ENCODE assay signal across 20 cellular contexts in genomic region chr6:116403205-116403604, GRCh38. TPM values are rescaled to one million over a fixed set of nuclear protein-coding genes. Genes with fewer than 3 reads are reported as not detected.
A peak's percentile ranks its signal among the peaks of the same experiment; 100 is the strongest.
DNase-seq lines count a peak whose midpoint lies in the region; ATAC-seq, FAIRE-seq and TF ChIP-seq lines count a peak whose summit lies in the region.
"Had no signal": no experiment of that assay in that cellular context is flagged by ENCODE, and none has a peak within 500 bp of the region (broad histone marks: within the 10 kb centered on the region; RNA-seq: fewer than 3 reads in every experiment).

No MANE protein-coding gene starts in this region.

- no peak overlapping the region for H2AK9ac ChIP-seq in IMR-90 (replicated peaks; ENCODE audit: low read depth, low read length, poor library complexity)

- H4K5ac ChIP-seq in IMR-90 (ENCODE audit: low read depth, low read length): no peak overlapping the region

- H2AFZ ChIP-seq in IMR-90 (replicated peaks; ENCODE audit: low read length, poor library complexity): no peak overlapping the region
- H2AFZ ChIP-seq: GM23248 had no signal

- dilution Hi-C loops in IMR-90 (cut with HindIII; ENCODE audit: low sequenced_read_pairs, unreplicated experiment): no loop called here

- no peak overlapping the region; the same call in 1 of the 2 replicates for H3K4ac ChIP-seq in IMR-90 (ENCODE audit: low read depth, low read length)

- 0 out of 2 replicates have a peak overlapping the region, but pooled peaks have one; percentile 11 for H2BK120ac ChIP-seq in IMR-90 (ENCODE audit: low read depth, low read length)

- H3K4me3 Mint-ChIP-seq in WTC11 (no peak overlapping the region), T-helper 17 cell (no peak overlapping the region)
- H3K4me3 Mint-ChIP-seq: CD4-positive, CD25-positive, alpha-beta regulatory T cell; CD8-positive, alpha-beta memory T cell had no signal

- CTCF ChIA-PET in IMR-90 (lab: Yijun Ruan, JAX) (interaction anchor here (2.3 kb wide), 1 partner anchor 115 kb away, joined by 13 read pairs; no protein-coding TSS in a partner anchor), WTC11 (lab: Charles Lee) (interaction anchor here (2.6 kb wide), 1 partner anchor 9 kb away, joined by 10 read pairs; no protein-coding TSS in a partner anchor)

- H3K9ac ChIP-seq in IMR-90 (ENCODE audit: low read depth, low read length): no peak overlapping the region
- H3K9ac ChIP-seq: GM23248 had no signal

- no peak overlapping the region for H3K14ac ChIP-seq in IMR-90 (replicated peaks; ENCODE audit: low read depth, low read length)

- H2AK5ac ChIP-seq in IMR-90 (ENCODE audit: low read depth, low read length): peak overlapping the region; percentile 31; the same call in 1 of the 2 replicates

- H3K9me3 ChIP-seq in IMR-90 (ENCODE audit: control insufficient read depth, insufficient read depth, low read length): no peaks in the 10 kb centered on the region
- H3K9me3 ChIP-seq in T-helper 17 cell (ENCODE audit: control insufficient read depth, low read length, poor library complexity, severe bottlenecking): no peaks in the 10 kb centered on the region
- H3K9me3 ChIP-seq: BE2C, HAP-1 had no signal

- POLR2A ChIA-PET in IMR-90 (lab: Charles Lee; ENCODE audit: unreplicated experiment): no interaction called here
- POLR2A ChIA-PET in WTC11 (lab: Charles Lee): no interaction called here

- ATAC-seq in IMR-90 (ENCODE audit: low read depth) (no peak), WTC11 (no peak), HG03457 (IDR thresholded peaks at IDR 0.05; ENCODE audit: unreplicated experiment) (no peak), T-helper 17 cell (no peak)
- ATAC-seq: GM12878 had no signal

- peaks cover 30 to 58% of the 10 kb centered on the region in 2 experiments for H3K79me1 ChIP-seq in IMR-90 (ENCODE audit: low read depth in 1 of 2, low read length in 2 of 2)

- H3K36me3 Mint-ChIP-seq in WTC11: peaks cover 10% of the 10 kb centered on the region; the same call in 1 of the 2 replicates
- H3K36me3 Mint-ChIP-seq in T-helper 17 cell (ENCODE audit: low read depth): peaks cover 2% of the 10 kb centered on the region
- H3K36me3 Mint-ChIP-seq: CD4-positive, CD25-positive, alpha-beta regulatory T cell had no signal

- no peak for TF ChIP-seq RAD21 in IMR-90 (IDR thresholded peaks at IDR 0.05; ENCODE audit: low read length)

- no peaks in the 10 kb centered on the region for H3K27me3 ChIP-seq in IMR-90 (ENCODE audit: control insufficient read depth, insufficient read depth, low read length)
- H3K27me3 ChIP-seq: BE2C had no signal

- no TSS peak for BruUV-seq in IMR-90 (replicated peaks; lab: Mats Ljungman, UMichigan)

- no peak overlapping the region for H3K18ac ChIP-seq in IMR-90 (ENCODE audit: low read depth, low read length)

- peak overlapping the region; percentile 9 for H2BK5ac ChIP-seq in IMR-90 (ENCODE audit: low read depth, low read length, poor library complexity, severe bottlenecking)

- H3K27ac Mint-ChIP-seq in WTC11 (no peak overlapping the region), T-helper 17 cell (no peak overlapping the region)
- H3K27ac Mint-ChIP-seq: CD4-positive, CD25-positive, alpha-beta regulatory T cell; CD8-positive, alpha-beta memory T cell had no signal

- no peak for DNase-seq in IMR-90
- no peak for DNase-seq in WTC11 (ENCODE audit: low spot score)
- no peak for DNase-seq in frontal cortex (ENCODE audit: low spot score in 2 of 2)
- no peak for DNase-seq in T-helper 17 cell
- no peak for DNase-seq in T-helper 2 cell
- no peak for DNase-seq in 8988T
- DNase-seq: ACHN; BE2C; C1 segment of cervical spinal cord; CD4-positive, CD25-positive, alpha-beta regulatory T cell; CD8-positive, alpha-beta memory T cell; COR-L47; GM23248; KBM-7 had no signal

- peaks cover 3% of the 10 kb centered on the region; the same call in 1 of the 2 replicates for H4K20me1 ChIP-seq in IMR-90 (ENCODE audit: insufficient read depth, low read length)

- no peak overlapping the region for H2BK20ac ChIP-seq in IMR-90 (ENCODE audit: low read depth, low read length)

- H3K27me3 Mint-ChIP-seq in WTC11 (ENCODE audit: low read depth) (no peaks in the 10 kb centered on the region), T-helper 17 cell (peaks cover 4% of the 10 kb centered on the region)

- H3K4me3 ChIP-seq in IMR-90 (ENCODE audit: insufficient read depth, low read depth, low read length): no peak overlapping the region
- H3K4me3 ChIP-seq: GM12878, GM23248, HAP-1 had no signal

- H4K8ac ChIP-seq in IMR-90 (ENCODE audit: low read depth in 2 of 2, low read length in 2 of 2): no peak overlapping the region

- peaks cover 22% of the 10 kb centered on the region for H3K4me1 ChIP-seq in IMR-90 (ENCODE audit: control insufficient read depth, insufficient read depth, low read length)
- H3K4me1 ChIP-seq: BE2C had no signal

- peaks cover 57% of the 10 kb centered on the region for H3K4me1 Mint-ChIP-seq in WTC11
- H3K4me1 Mint-ChIP-seq in T-helper 17 cell: peaks cover 12% of the 10 kb centered on the region

- peaks cover 18% of the 10 kb centered on the region for H3K9me1 ChIP-seq in IMR-90 (ENCODE audit: insufficient read depth, low read length)

- no peak overlapping the region for H3K56ac ChIP-seq in IMR-90 (ENCODE audit: extremely low read depth, insufficient read depth, low read length)

- H3K36me3 ChIP-seq in IMR-90 (ENCODE audit: control insufficient read depth, insufficient read depth, low read length): peaks cover 5% of the 10 kb centered on the region
- H3K36me3 ChIP-seq: BE2C, HAP-1 had no signal

- H3K4me2 ChIP-seq in IMR-90 (ENCODE audit: low read depth, low read length): no peak overlapping the region

- TF ChIP-seq POLR2A in IMR-90 (IDR thresholded peaks at IDR 0.05; ENCODE audit: low read depth, low read length): no peak

- no peak overlapping the region for H4K91ac ChIP-seq in IMR-90 (ENCODE audit: insufficient read depth, low read depth, low read length)

- intact Hi-C loops in IMR-90 (cut with micrococcal nuclease): no loop called here

- peak; percentile 51 for FAIRE-seq in A204.1 (lab: Jason Lieb, UNC)
- FAIRE-seq in frontal cortex (lab: Jason Lieb, UNC): peak; percentile 43
- FAIRE-seq: GM12878 had no signal

- peak overlapping the region; percentile 53 for H3K23ac ChIP-seq in IMR-90 (ENCODE audit: low read depth, low read length)

- H3K9me3 Mint-ChIP-seq in WTC11: no peaks in the 10 kb centered on the region
- H3K9me3 Mint-ChIP-seq: CD8-positive, alpha-beta memory T cell had no signal

- H2BK15ac ChIP-seq in IMR-90 (ENCODE audit: low read depth, low read length): 0 out of 3 replicates have a peak overlapping the region, but pooled peaks have one; percentile 53

- no peak overlapping the region for H3K27ac ChIP-seq in IMR-90 (ENCODE audit: insufficient read depth, low read length)

- TF ChIP-seq CTCF in IMR-90 (conservative IDR thresholded peaks at IDR 0.05; ENCODE audit: low read depth, low read length) (no peak), WTC11 (IDR thresholded peaks at IDR 0.05) (no peak)

- in situ Hi-C loops in IMR-90 (cut with MboI; ENCODE audit: low sequenced_read_pairs): no loop called here

- no CpG with 5 or more reads among the region's 1 CpG for WGBS in IMR-90 (ENCODE audit: extremely low coverage in 2 of 2, insufficient read length in 1 of 2), 2 experiments

TF ChIP-seq in IMR-90, 13 proteins besides CTCF, POLR2A, EP300 and RAD21 (continues in another document):
- no peak for TF ChIP-seq CEBPB (IDR thresholded peaks at IDR 0.05; ENCODE audit: low read depth, low read length)
- no peak for TF ChIP-seq NFE2L2 (IDR thresholded peaks at IDR 0.05; ENCODE audit: low read depth, low read length)
- TF ChIP-seq FOS (IDR thresholded peaks at IDR 0.05; ENCODE audit: low read depth, low read length): no peak
- no peak for TF ChIP-seq MAZ (IDR thresholded peaks at IDR 0.05; ENCODE audit: borderline replicate concordance, low read depth, low read length)
- no peak for TF ChIP-seq RCOR1 (IDR thresholded peaks at IDR 0.05; ENCODE audit: insufficient replicate concordance, low read length)
- no peak for TF ChIP-seq MAFK (IDR thresholded peaks at IDR 0.05; ENCODE audit: low read depth, low read length)
- no peak for TF ChIP-seq CHD1 (IDR thresholded peaks at IDR 0.05; ENCODE audit: low read depth, low read length)
- TF ChIP-seq RFX5 (IDR thresholded peaks at IDR 0.05; ENCODE audit: low read depth, low read length): no peak

TF ChIP-seq in WTC11, 78 proteins besides CTCF, POLR2A, EP300 and RAD21:
- TF ChIP-seq ATF1 (CRISPR knock-in tag; IDR thresholded peaks at IDR 0.05): no peak
- no peak for TF ChIP-seq FOXK1 (CRISPR knock-in tag; IDR thresholded peaks at IDR 0.05)
- no peak for TF ChIP-seq ESRRA (CRISPR knock-in tag; IDR thresholded peaks at IDR 0.05; ENCODE audit: borderline replicate concordance)
- peak; percentile 98 for TF ChIP-seq HMGA2 (CRISPR knock-in tag; IDR thresholded peaks at IDR 0.05)

RNA-seq across cellular contexts. Expression of gene DSE, which starts 32.5 kb away (rescaled TPM):
- 132 and 154 TPM in 2 replicates for total RNA-seq in IMR-90 (2012; rRNA removed)
- polyA plus RNA-seq in IMR-90 (2012; rRNA removed): 43.9 and 48.0 TPM in 2 replicates
- polyA plus RNA-seq in IMR-90 (2012; cell fraction: cytosol; rRNA removed): 19.3 and 19.7 TPM in 2 replicates
- 23.4 and 39.5 TPM in 2 replicates for polyA plus RNA-seq in IMR-90 (2012; cell fraction: nucleus; rRNA removed; ENCODE audit: low replicate concordance)
- 66.3 to 78.3 TPM (median 71.2 TPM) in 3 replicates for total RNA-seq in WTC11 (2021)
- total RNA-seq in frontal cortex: 20.4 TPM
- total RNA-seq in T-helper 17 cell: 10 to 100 TPM; 19.2 to 32.3 TPM

RNA-seq across cellular contexts. Expression of gene CALHM6, which starts 58.0 kb away (rescaled TPM):
- total RNA-seq in IMR-90 (2012; rRNA removed): 0.72 and 0.83 TPM in 2 replicates
- polyA plus RNA-seq in IMR-90 (2012; rRNA removed): 1.1 and 1.5 TPM in 2 replicates
- 1.4 and 1.8 TPM in 2 replicates for polyA plus RNA-seq in IMR-90 (2012; cell fraction: cytosol; rRNA removed)
- 0.30 and 0.62 TPM in 2 replicates for polyA plus RNA-seq in IMR-90 (2012; cell fraction: nucleus; rRNA removed; ENCODE audit: low replicate concordance)
- 0.21 to 1.4 TPM (median 0.44 TPM) in 3 replicates for total RNA-seq in WTC11 (2021)
- total RNA-seq in frontal cortex: 4.5 TPM
- 1 to 10 TPM; 3.2 to 6.5 TPM for total RNA-seq in T-helper 17 cell
- total RNA-seq: A172, GM23248, HT-29 had no signal
